ENCODE assay signal across 16 cellular contexts in genomic region chr15:50549326-50549725, GRCh38. TPM values are rescaled to one million over a fixed set of nuclear protein-coding genes. Genes with fewer than 3 reads are reported as not detected.
DNase-seq lines count a peak whose midpoint lies in the region; TF ChIP-seq lines count a peak whose summit lies in the region.
"Had no signal": no experiment of that assay in that cellular context is flagged by ENCODE, and none has a peak within 500 bp of the region (broad histone marks: within the 10 kb centered on the region; RNA-seq: fewer than 3 reads in every experiment).

No MANE protein-coding gene starts in this region.

- peaks cover 7% of the 10 kb centered on the region for H3K36me3 Mint-ChIP-seq in nephron progenitor cell (ENCODE audit: low read depth)

- no peak overlapping the region for H3K9ac ChIP-seq in Karpas-422 (ENCODE audit: low read length)
- H3K9ac ChIP-seq: BLaER1 had no signal

- no peaks in the 10 kb centered on the region for H3K4me1 ChIP-seq in Karpas-422 (ENCODE audit: low read length)

- H3K4me2 ChIP-seq in Karpas-422 (ENCODE audit: low read depth, low read length, poor library complexity, severe bottlenecking) = no peak overlapping the region
- H3K4me2 ChIP-seq: BLaER1 had no signal

- DNase-seq in AG10803 (ENCODE audit: low read depth) (peak; percentile 3), M059J (ENCODE audit: low read depth) (peak; percentile 43), fibroblast of gingiva (ENCODE audit: low read depth) (peak; percentile 54), retinal pigment epithelial cell (ENCODE audit: low read depth) (peak; percentile 4), Karpas-422 (no peak), SIG-M5 (lab: John Stamatoyannopoulos, UW) (no peak), nephron progenitor cell (no peak)
- DNase-seq: AML-193, Calu3, DMS 273 treated with DMSO at 0.1 percent for 48 hours, H7, IMR-90 had no signal

- TF ChIP-seq CTCF in AG10803 (conservative IDR thresholded peaks at IDR 0.05; ENCODE audit: low read length) = no peak
- TF ChIP-seq CTCF in retinal pigment epithelial cell (conservative IDR thresholded peaks at IDR 0.05; ENCODE audit: low read depth, low read length) = no peak
- no peak for TF ChIP-seq CTCF in nephron progenitor cell (IDR thresholded peaks at IDR 0.05)

- H3K4me3 ChIP-seq in AG10803 (ENCODE audit: low read length) (no peak overlapping the region), retinal pigment epithelial cell (ENCODE audit: low read length) (no peak overlapping the region), Karpas-422 (ENCODE audit: low read length) (no peak overlapping the region)
- H3K4me3 ChIP-seq: BLaER1, GM12878 had no signal

- H3K27ac Mint-ChIP-seq in nephron progenitor cell = no peak overlapping the region

- H3K9me2 ChIP-seq in Karpas-422 (replicated peaks; ENCODE audit: insufficient read depth, low read length) = no peaks in the 10 kb centered on the region

- H3K79me2 ChIP-seq in Karpas-422 (ENCODE audit: low read length) = no peaks in the 10 kb centered on the region

- no peaks in the 10 kb centered on the region for H3K9me3 Mint-ChIP-seq in nephron progenitor cell

- no peaks in the 10 kb centered on the region for H3K27me3 ChIP-seq in Karpas-422 (ENCODE audit: low read length)
- H3K27me3 ChIP-seq: BLaER1 had no signal

- H3K27ac ChIP-seq in Karpas-422 (ENCODE audit: low read length) = no peak overlapping the region
- H3K27ac ChIP-seq: 22Rv1, BLaER1 had no signal

- H3K4me3 Mint-ChIP-seq in nephron progenitor cell = no peak overlapping the region

- H3K4me1 Mint-ChIP-seq in nephron progenitor cell = no peaks in the 10 kb centered on the region

- H3K36me3 ChIP-seq in Karpas-422 (ENCODE audit: insufficient read depth, low read length) = no peaks in the 10 kb centered on the region
- H3K36me3 ChIP-seq: BLaER1 had no signal

- H3K9me3 ChIP-seq in Karpas-422 (ENCODE audit: low read length) = no peaks in the 10 kb centered on the region
- H3K9me3 ChIP-seq: BLaER1 had no signal

- H2AFZ ChIP-seq in Karpas-422 (ENCODE audit: low read length) = no peak overlapping the region

- H4K20me1 ChIP-seq in Karpas-422 (ENCODE audit: insufficient read depth, low read depth, low read length) = no peaks in the 10 kb centered on the region
- H4K20me1 ChIP-seq: BLaER1 had no signal

- peaks cover 5% of the 10 kb centered on the region for H3K27me3 Mint-ChIP-seq in nephron progenitor cell (ENCODE audit: low read depth, poor library complexity)

RNA-seq across cellular contexts. Expression of gene USP50, which starts 2.9 kb away (rescaled TPM):
- not detected in 2 replicates for total RNA-seq in M059J (2014; rRNA removed; shearing (Covaris generic))
- not detected in 2 replicates for total RNA-seq in Karpas-422 (2014; rRNA removed; shearing (Covaris generic); ENCODE audit: low replicate concordance)
- total RNA-seq: Calu3, G401, GM12878, H7, IMR-90 had no signal

Comparison
In these comparisons a context has a peak if more than half of its experiments do, and no peak if none do; other contexts are left out.
1. DNase-seq: peak in AG10803 (single experiment), M059J (single experiment), fibroblast of gingiva (single experiment) and retinal pigment epithelial cell (single experiment); none in Karpas-422 (single experiment), SIG-M5 (single experiment) and nephron progenitor cell (single experiment).